In genomic region chr6:155818698-155819097, GRCh38 we compare ENCODE assay signal across 8 cellular contexts.
"Had no signal": no experiment of that assay in that cellular context is flagged by ENCODE, and none has a peak within 500 bp of the region (broad histone marks: within the 10 kb centered on the region; RNA-seq: fewer than 3 reads in every experiment).

No MANE protein-coding gene starts in this region.

- H3K27ac ChIP-seq: GM23248, HL-60 had no signal

- H3K36me3 ChIP-seq: HAP-1 had no signal

- H2AFZ ChIP-seq: GM23248 had no signal

- H3K4me1 Mint-ChIP-seq: IgD-negative memory B cell had no signal

- H3K9me3 ChIP-seq: HAP-1 had no signal

- H3K4me3 Mint-ChIP-seq: HFFc6, IgD-negative memory B cell had no signal

- H3K27ac Mint-ChIP-seq: HFFc6 had no signal

- H3K9me3 Mint-ChIP-seq: HFFc6 had no signal

- H3K27me3 Mint-ChIP-seq: IgD-negative memory B cell had no signal

- DNase-seq: GM23248, GOT3, H7, HFFc6, KBM-7 had no signal

- H3K4me3 ChIP-seq: GM23248, HAP-1 had no signal

- H3K9ac ChIP-seq: GM23248 had no signal
